8 cellular contexts compared by ENCODE assay signal in genomic region chr1:155195201-155196102, GRCh38. TPM values are rescaled to one million over a fixed set of nuclear protein-coding genes. Genes with fewer than 3 reads are reported as not detected.
DNase-seq lines count a peak whose midpoint lies in the region; ATAC-seq and TF ChIP-seq lines count a peak whose summit lies in the region.

No MANE protein-coding gene starts in this region.

- CTCF ChIA-PET in WTC11 (lab: Charles Lee), result interaction anchor here (0.6 to 4.6 kb wide), 32 partner anchors 8 to 178 kb away, joined by 3 to 232 read pairs (median 6); partner anchors contain the start of genes ENTREP3, HCN3, KRTCAP2 and MTX1

- peaks cover 34% of the 10 kb centered on the region for H3K4me1 Mint-ChIP-seq in WTC11
- H3K4me1 Mint-ChIP-seq in stimulated activated memory B cell treated with anti-CD40 and anti-IgM and Interleukin-4, amounts not matched to agents 10 μg/mL and 1 μg/mL and 100 μg/mL, for 72 hours, result peaks cover 29% of the 10 kb centered on the region

- H3K27me3 Mint-ChIP-seq in WTC11 (ENCODE audit: low read depth), result peaks cover 4% of the 10 kb centered on the region; the same call in 1 of the 2 replicates
- no peaks in the 10 kb centered on the region for H3K27me3 Mint-ChIP-seq in stimulated activated memory B cell treated with anti-CD40 and anti-IgM and Interleukin-4, amounts not matched to agents 10 μg/mL and 1 μg/mL and 100 μg/mL, for 72 hours

- peak overlapping the region; percentile 95 for H3K27ac Mint-ChIP-seq in WTC11
- H3K27ac Mint-ChIP-seq in stimulated activated memory B cell treated with anti-CD40 and anti-IgM and Interleukin-4, amounts not matched to agents 10 μg/mL and 1 μg/mL and 100 μg/mL, for 72 hours, result peak overlapping the region; percentile 1

- peaks cover 39% of the 10 kb centered on the region for H3K36me3 Mint-ChIP-seq in WTC11
- no peaks in the 10 kb centered on the region for H3K36me3 Mint-ChIP-seq in stimulated activated memory B cell treated with anti-CD40 and anti-IgM and Interleukin-4, amounts not matched to agents 10 μg/mL and 1 μg/mL and 100 μg/mL, for 72 hours

- H3K4me3 Mint-ChIP-seq in WTC11, result peak overlapping the region; percentile 99
- H3K4me3 Mint-ChIP-seq in stimulated activated memory B cell treated with anti-CD40 and anti-IgM and Interleukin-4, amounts not matched to agents 10 μg/mL and 1 μg/mL and 100 μg/mL, for 72 hours, result peak overlapping the region; percentile 76

- POLR2A ChIA-PET in WTC11 (lab: Charles Lee), result interaction anchor here (0.6 to 3.7 kb wide), 19 partner anchors 8 to 113 kb away, joined by 3 to 83 read pairs (median 5); partner anchors contain the start of genes KRTCAP2, MTX1, SCAMP3 and THBS3

- no peak for ATAC-seq in WTC11
- ATAC-seq in left cardiac atrium, result no peak
- ATAC-seq in stimulated activated memory B cell treated with anti-CD40 and anti-IgM and Interleukin-4, amounts not matched to agents 10 μg/mL and 1 μg/mL and 100 μg/mL, for 72 hours, result no peak
- no peak for ATAC-seq in HG03095 (IDR thresholded peaks at IDR 0.05; ENCODE audit: unreplicated experiment)

- TF ChIP-seq CTCF in WTC11 (IDR thresholded peaks at IDR 0.05), result no peak

- H3K9me3 Mint-ChIP-seq in WTC11, result no peaks in the 10 kb centered on the region
- H3K9me3 Mint-ChIP-seq in stimulated activated memory B cell treated with anti-CD40 and anti-IgM and Interleukin-4, amounts not matched to agents 10 μg/mL and 1 μg/mL and 100 μg/mL, for 72 hours, result no peaks in the 10 kb centered on the region

- DNase-seq in DMS53 (lab: John Stamatoyannopoulos, UW) (peak; percentile 62), DMS53 treated with DMSO at 0.1 percent for 48 hours (lab: John Stamatoyannopoulos, UW; ENCODE audit: unreplicated experiment) (no peak), WTC11 (ENCODE audit: low spot score) (no peak), left cardiac atrium (peak; percentile 10), AG08396 (ENCODE audit: low spot score) (no peak)
- DNase-seq in stimulated activated CD4-positive, alpha-beta T cell treated with anti-CD3 and anti-CD28 coated beads, Interleukin-12 subunit alpha, Interleukin-12 subunit beta, amount 100 ng/mL, for 4 hours, result no peak

- intact Hi-C loops in left cardiac atrium (cut with DNase I), result no loop called here

TF ChIP-seq in WTC11, 78 proteins besides CTCF, POLR2A, EP300 and RAD21:
- TF ChIP-seq ZNF138 (CRISPR knock-in tag; conservative IDR thresholded peaks at IDR 0.05) (no peak), ZNF425 (CRISPR knock-in tag; conservative IDR thresholded peaks at IDR 0.05) (0 out of 2 replicates have a peak, but pooled peaks have one; percentile 29), ZMAT4 (CRISPR knock-in tag; IDR thresholded peaks at IDR 0.05) (no peak), FOXP1 (CRISPR knock-in tag; IDR thresholded peaks at IDR 0.05; ENCODE audit: borderline replicate concordance) (no peak)

RNA-seq across cellular contexts. Expression of gene THBS3, which starts 12.2 kb away (rescaled TPM):
- total RNA-seq in WTC11 (2021) (4.0 to 5.3 TPM (median 5.3 TPM) in 3 replicates), left cardiac atrium (10 to 100 TPM; 17.9 to 18.6 TPM)

RNA-seq across cellular contexts. Expression of gene MTX1, which starts 13.0 kb away (rescaled TPM):
- total RNA-seq in WTC11 (2021) (57.5 to 62.8 TPM (median 60.4 TPM) in 3 replicates), left cardiac atrium (10 to 100 TPM; 19.7 to 25.5 TPM)

RNA-seq across cellular contexts. Expression of gene TRIM46, which starts 21.8 kb away (rescaled TPM):
- total RNA-seq in WTC11 (2021) (20.3 to 22.1 TPM (median 21.4 TPM) in 3 replicates), left cardiac atrium (under 1 TPM; 0.15 to 0.21 TPM)

RNA-seq across cellular contexts. Expression of gene KRTCAP2, which starts 22.3 kb away (rescaled TPM):
- 104 to 161 TPM (median 147 TPM) in 3 replicates for total RNA-seq in WTC11 (2021)
- total RNA-seq in left cardiac atrium, result 100 to 1,000 TPM; 143 to 156 TPM

RNA-seq across cellular contexts. Expression of gene DPM3, which starts 55.1 kb away (rescaled TPM):
- total RNA-seq in WTC11 (2021), result 70.6 to 79.8 TPM (median 73.5 TPM) in 3 replicates
- total RNA-seq in left cardiac atrium, result 10 to 100 TPM; 65.8 to 78.6 TPM

Comparison
In these comparisons a context has a peak if more than half of its experiments do, and no peak if none do; other contexts are left out.
1. DNase-seq: peak in DMS53 (single experiment) and left cardiac atrium (single experiment); none in DMS53 treated with DMSO at 0.1 percent for 48 hours (single experiment), WTC11 (single experiment), stimulated activated CD4-positive, alpha-beta T cell treated with anti-CD3 and anti-CD28 coated beads, Interleukin-12 subunit alpha, Interleukin-12 subunit beta, amount 100 ng/mL, for 4 hours (single experiment) and AG08396 (single experiment).
2. RNA of gene TRIM46, which starts 21.8 kb away (total RNA-seq): 20.3 to 22.1 TPM in WTC11; 0.15 to 0.21 TPM in left cardiac atrium; every median in the first group is over 10 times any median in the second.